Comparison of ENCODE assay signal across 1 cellular context in the genomic region with DNA sequence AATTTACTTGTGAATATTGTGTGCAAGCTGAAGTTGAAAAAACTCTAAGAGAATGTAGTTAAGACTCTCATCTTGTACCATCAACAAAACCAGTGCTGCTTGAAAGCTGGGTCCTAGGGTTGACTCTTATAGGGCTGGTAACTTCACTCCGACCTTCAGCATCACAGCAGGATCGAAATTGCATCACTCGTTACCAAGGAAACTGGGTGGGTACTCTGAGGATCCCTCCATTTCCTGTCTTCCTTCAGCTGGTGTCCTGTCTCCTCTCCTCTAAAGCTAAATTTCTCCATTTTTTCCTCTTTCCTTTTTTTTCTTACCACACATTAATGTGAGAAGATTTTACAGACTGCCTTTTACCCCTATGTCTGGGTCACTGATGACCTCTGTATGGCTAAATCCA.
TF ChIP-seq lines count a peak whose summit lies in the region.

No MANE protein-coding gene starts in this region.

TF ChIP-seq in H1, 55 proteins besides CTCF, POLR2A, EP300 and RAD21 (continued from another document):
- peak; percentile 22 for TF ChIP-seq SAP30 (IDR thresholded peaks at IDR 0.05; ENCODE audit: insufficient read depth, insufficient replicate concordance, low read length)
- TF ChIP-seq BRCA1 (IDR thresholded peaks at IDR 0.05; ENCODE audit: low read depth, low read length) = no peak
- TF ChIP-seq, protein P1, sequence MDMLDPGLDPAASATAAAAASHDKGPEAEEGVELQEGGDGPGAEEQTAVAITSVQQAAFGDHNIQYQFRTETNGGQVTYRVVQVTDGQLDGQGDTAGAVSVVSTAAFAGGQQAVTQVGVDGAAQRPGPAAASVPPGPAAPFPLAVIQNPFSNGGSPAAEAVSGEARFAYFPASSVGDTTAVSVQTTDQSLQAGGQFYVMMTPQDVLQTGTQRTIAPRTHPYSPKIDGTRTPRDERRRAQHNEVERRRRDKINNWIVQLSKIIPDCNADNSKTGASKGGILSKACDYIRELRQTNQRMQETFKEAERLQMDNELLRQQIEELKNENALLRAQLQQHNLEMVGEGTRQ (IDR thresholded peaks at IDR 0.05; ENCODE audit: low read length) = no peak
- TF ChIP-seq, protein P2, sequence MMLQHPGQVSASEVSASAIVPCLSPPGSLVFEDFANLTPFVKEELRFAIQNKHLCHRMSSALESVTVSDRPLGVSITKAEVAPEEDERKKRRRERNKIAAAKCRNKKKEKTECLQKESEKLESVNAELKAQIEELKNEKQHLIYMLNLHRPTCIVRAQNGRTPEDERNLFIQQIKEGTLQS (IDR thresholded peaks at IDR 0.05; ENCODE audit: insufficient read depth, low read depth, low read length) = peak; percentile 65; the same call in 1 of the 2 replicates
